Comparison of ENCODE assay signal across 16 cellular contexts in genomic region chr15:73935547-73935946, GRCh38. TPM values are rescaled to one million over a fixed set of nuclear protein-coding genes. Genes with fewer than 3 reads are reported as not detected.
DNase-seq lines count a peak whose midpoint lies in the region; ATAC-seq and TF ChIP-seq lines count a peak whose summit lies in the region.
"Had no signal": no experiment of that assay in that cellular context is flagged by ENCODE, and none has a peak within 500 bp of the region (broad histone marks: within the 10 kb centered on the region; RNA-seq: fewer than 3 reads in every experiment).

No MANE protein-coding gene starts in this region.

- H3K4me3 ChIP-seq in mammary epithelial cell (replicated peaks in 1 of 3; ENCODE audit: insufficient read depth in 1 of 3, low read depth in 2 of 3, low read length in 3 of 3): no peak overlapping the region
- H3K4me3 ChIP-seq: BLaER1, left lung, SK-N-MC had no signal

- H3K27me3 ChIP-seq in mammary epithelial cell (ENCODE audit: insufficient read depth, low read length): no peaks in the 10 kb centered on the region
- H3K27me3 ChIP-seq: BLaER1 had no signal

- no peaks in the 10 kb centered on the region for H3K79me2 ChIP-seq in mammary epithelial cell (ENCODE audit: insufficient read depth, low read length)

- no peak overlapping the region for H3K4me2 ChIP-seq in mammary epithelial cell (ENCODE audit: insufficient read depth, low read depth, low read length)
- H3K4me2 ChIP-seq: BLaER1 had no signal

- CTCF ChIA-PET in mammary epithelial cell (lab: Charles Lee; ENCODE audit: low non-redundant PET): interaction anchor here (0.8 to 0.9 kb wide), 2 partner anchors 8 to 15 kb away, joined by 4 to 6 read pairs; no protein-coding TSS in a partner anchor
- CTCF ChIA-PET in Calu3 (lab: Charles Lee): interaction anchor here (0.6 to 2.0 kb wide), 5 partner anchors 8 to 573 kb away, joined by 3 to 6 read pairs (median 3); no protein-coding TSS in a partner anchor

- no peak overlapping the region for H3K9ac ChIP-seq in mammary epithelial cell (ENCODE audit: insufficient read depth, low read length)
- H3K9ac ChIP-seq: BLaER1 had no signal

- in situ Hi-C loops in mammary epithelial cell (cut with MboI; ENCODE audit: low sequenced_read_pairs in 2 of 2): no loop called here

- peaks cover 17% of the 10 kb centered on the region for H3K27me3 Mint-ChIP-seq in Calu3 (ENCODE audit: unreplicated experiment)

- peaks cover 6% of the 10 kb centered on the region for H3K4me1 Mint-ChIP-seq in Calu3 (ENCODE audit: low read depth, unreplicated experiment)

- no peaks in the 10 kb centered on the region for H3K9me3 Mint-ChIP-seq in Calu3 (ENCODE audit: low read depth, unreplicated experiment)

- no peaks in the 10 kb centered on the region for H3K36me3 ChIP-seq in mammary epithelial cell (ENCODE audit: insufficient read depth, low read length)
- H3K36me3 ChIP-seq: BLaER1, left lung had no signal

- intact Hi-C loops in mammary epithelial cell (cut with micrococcal nuclease) (no loop called here), Calu3 (cut with micrococcal nuclease; ENCODE audit: unreplicated experiment) (no loop called here)

- 100% methylated on average over 1 of the region's 4 CpGs for WGBS in mammary epithelial cell (ENCODE audit: low coverage, missing lambda C conversion rate)

- TF ChIP-seq CTCF in mammary epithelial cell (conservative IDR thresholded peaks at IDR 0.05 in 1 of 2, IDR thresholded peaks at IDR 0.05 in 1 of 2; ENCODE audit: extremely low read depth in 1 of 2, insufficient read depth in 1 of 2, low read depth in 1 of 2, low read length in 2 of 2) (no peak), Calu3 (IDR thresholded peaks at IDR 0.05; ENCODE audit: unreplicated experiment) (no peak)

- ATAC-seq in HG02798 (IDR thresholded peaks at IDR 0.05; ENCODE audit: poor library complexity, unreplicated experiment) (no peak), GM21528 (IDR thresholded peaks at IDR 0.05; ENCODE audit: low FRiP score, unreplicated experiment) (no peak), HG03354 (IDR thresholded peaks at IDR 0.05; ENCODE audit: poor library complexity, severe bottlenecking, unreplicated experiment) (no peak)
- ATAC-seq: HCT116 had no signal

- H3K4me1 ChIP-seq in mammary epithelial cell (ENCODE audit: insufficient read depth, low read length): peaks cover 20% of the 10 kb centered on the region

- H4K20me1 ChIP-seq in mammary epithelial cell (ENCODE audit: insufficient read depth, low read length): no peaks in the 10 kb centered on the region
- H4K20me1 ChIP-seq: BLaER1 had no signal

- BruUV-seq in mammary epithelial cell (replicated peaks; lab: Mats Ljungman, UMichigan) (no TSS peak), Calu3 (replicated peaks; lab: Mats Ljungman, UMichigan) (no TSS peak)

- no peak overlapping the region for H2AFZ ChIP-seq in mammary epithelial cell (ENCODE audit: low read depth, low read length)

- H3K4me3 Mint-ChIP-seq in Calu3 (ENCODE audit: low read depth, unreplicated experiment): no peak overlapping the region

- DNase-seq in ELF-1 (ENCODE audit: low read depth, low spot score) (peak; percentile 42), NCI-H510A (lab: John Stamatoyannopoulos, UW) (peak; percentile 30), mammary epithelial cell (peak; percentile 54), myocyte (ENCODE audit: low read depth) (peak; percentile 46), Calu3 (no peak)
- DNase-seq: activated T-cell treated with anti-CD3 and anti-CD28 coated beads for 4 hours; effector memory CD4-positive, alpha-beta T cell; left lung; NCI-H1417 treated with DMSO at 0.1 percent for 48 hours; NK-92 treated with Interleukin-12 subunit alpha and Interleukin-12 subunit beta, amount 100 ng/mL, for 24 hours had no signal

- no peak overlapping the region for H3K27ac Mint-ChIP-seq in Calu3 (ENCODE audit: unreplicated experiment)

- dilution Hi-C loops in mammary epithelial cell (cut with HindIII; ENCODE audit: low sequenced_read_pairs): no loop called here

- no peaks in the 10 kb centered on the region for H3K36me3 Mint-ChIP-seq in Calu3 (ENCODE audit: insufficient read depth, unreplicated experiment)

- no peak overlapping the region for H3K27ac ChIP-seq in mammary epithelial cell (ENCODE audit: insufficient read depth, low read depth, low read length)
- H3K27ac ChIP-seq: BLaER1, left lung, SK-N-MC had no signal

- H3K9me3 ChIP-seq in mammary epithelial cell (replicated peaks; ENCODE audit: insufficient read depth, low read length): no peaks in the 10 kb centered on the region
- H3K9me3 ChIP-seq: BLaER1, left lung had no signal

RNA-seq across cellular contexts. Expression of gene LOXL1, which starts 9.3 kb away (rescaled TPM):
- total RNA-seq in mammary epithelial cell: 10 to 100 TPM in 1 of 2 donors, 1 to 10 TPM in 1; 5.0 to 23.0 TPM
- polyA plus RNA-seq in mammary epithelial cell: 18.7 TPM
- 6.0 TPM for polyA minus RNA-seq in mammary epithelial cell
- total RNA-seq in myocyte: 129 and 136 TPM in 2 replicates
- polyA plus RNA-seq in myocyte (2012): 758 TPM
- 2.1 and 2.2 TPM in 2 replicates for total RNA-seq in Calu3 (2022)

RNA-seq across cellular contexts. Expression of gene STOML1, which starts 56.5 kb away (rescaled TPM):
- total RNA-seq in mammary epithelial cell (10 to 100 TPM; 14.0 to 15.3 TPM), myocyte (32.2 and 35.1 TPM in 2 replicates), Calu3 (2022) (18.3 and 19.7 TPM in 2 replicates)
- polyA plus RNA-seq in mammary epithelial cell: 10.9 TPM
- polyA minus RNA-seq in mammary epithelial cell: 36.3 TPM
- 52.1 TPM for polyA plus RNA-seq in myocyte (2012)

RNA-seq across cellular contexts. Expression of gene PML, which starts 59.0 kb away (rescaled TPM):
- total RNA-seq in mammary epithelial cell: 10 to 100 TPM; 38.7 to 55.5 TPM
- 16.8 TPM for polyA plus RNA-seq in mammary epithelial cell
- 54.1 TPM for polyA minus RNA-seq in mammary epithelial cell
- total RNA-seq in myocyte: 33.8 and 43.0 TPM in 2 replicates
- 72.6 TPM for polyA plus RNA-seq in myocyte (2012)
- total RNA-seq in Calu3 (2022): 120 and 153 TPM in 2 replicates
